Comparison of ENCODE assay signal across 14 cellular contexts in the genomic region with DNA sequence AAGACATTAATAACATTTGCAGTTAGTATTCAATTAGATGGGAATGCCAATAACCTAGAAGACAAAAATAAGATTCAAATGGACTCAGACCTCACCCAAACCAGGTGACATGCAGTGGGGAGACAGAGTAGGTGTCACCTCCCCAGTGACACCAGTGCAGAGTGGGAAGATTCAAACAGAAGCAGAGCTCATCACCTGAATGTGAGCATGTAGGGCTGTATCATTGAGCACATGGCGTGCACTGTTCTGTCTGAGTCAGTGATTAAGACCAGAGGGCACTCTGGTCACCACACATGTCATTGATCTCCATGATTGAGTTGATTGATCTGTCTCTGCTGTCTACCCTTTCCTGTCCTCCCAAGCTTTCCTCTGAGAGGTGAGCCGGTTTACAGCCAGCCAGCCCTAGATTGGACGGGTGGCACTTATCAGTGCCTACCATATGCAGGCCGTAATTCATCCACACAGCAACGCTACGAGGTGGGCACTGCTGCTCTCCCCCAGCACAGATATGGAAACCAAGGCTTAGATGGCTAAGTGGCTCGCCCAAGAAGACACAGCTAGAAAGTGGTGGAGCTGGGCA. TPM values are rescaled to one million over a fixed set of nuclear protein-coding genes. Genes with fewer than 3 reads are reported as not detected.
DNase-seq lines count a peak whose midpoint lies in the region; ATAC-seq, FAIRE-seq and TF ChIP-seq lines count a peak whose summit lies in the region.
"Had no signal": no experiment of that assay in that cellular context is flagged by ENCODE, and none has a peak within 500 bp of the region (broad histone marks: within the 10 kb centered on the region; RNA-seq: fewer than 3 reads in every experiment).

No MANE protein-coding gene starts in this region.

- no peak overlapping the region for H3K27ac ChIP-seq in HepG2 (ENCODE audit: extremely low read length, insufficient read depth, low read length)
- H3K27ac ChIP-seq in right lobe of liver = no peak overlapping the region
- H3K27ac ChIP-seq in WERI-Rb-1 = peak overlapping the region; percentile 95
- peak overlapping the region; percentile 6 for H3K27ac ChIP-seq in endodermal cell (ENCODE audit: low read depth, low read length)
- no peak overlapping the region for H3K27ac ChIP-seq in GM23248
- no peak overlapping the region for H3K27ac ChIP-seq in Peyer's patch

- no peaks in the 10 kb centered on the region for H3K9me2 ChIP-seq in GM23248 (ENCODE audit: insufficient read depth)

- CTCF ChIA-PET in HepG2 (lab: Yijun Ruan, JAX; ENCODE audit: low intra/inter-chr PET ratio, low total read pairs) = no interaction called here

- FAIRE-seq in HepG2 (lab: Jason Lieb, UNC) = no peak
- FAIRE-seq in GM12891 (lab: Jason Lieb, UNC) = no peak

- BruUV-seq in HepG2 (replicated peaks; lab: Mats Ljungman, UMichigan) = no TSS peak

- no peaks in the 10 kb centered on the region for H3K9me3 ChIP-seq in HepG2 (ENCODE audit: low read length)
- H3K9me3 ChIP-seq in right lobe of liver = no peaks in the 10 kb centered on the region
- no peaks in the 10 kb centered on the region for H3K9me3 ChIP-seq in WERI-Rb-1 (ENCODE audit: severe bottlenecking)
- H3K9me3 ChIP-seq in endodermal cell (ENCODE audit: control insufficient read depth, low read length) = no peaks in the 10 kb centered on the region
- no peaks in the 10 kb centered on the region for H3K9me3 ChIP-seq in GM23248 (ENCODE audit: low read depth)
- H3K9me3 ChIP-seq in Peyer's patch = no peaks in the 10 kb centered on the region

- TF ChIP-seq EP300 in HepG2 (IDR thresholded peaks at IDR 0.05; ENCODE audit: low read depth in 2 of 2, low read length in 2 of 2) (no peak), HepG2 (CRISPR knock-in tag; IDR thresholded peaks at IDR 0.05; ENCODE audit: borderline replicate concordance) (no peak)

- TF ChIP-seq CTCF in HepG2 (CRISPR knock-in tag; IDR thresholded peaks at IDR 0.05) (no peak), right lobe of liver (IDR thresholded peaks at IDR 0.05) (no peak), WERI-Rb-1 (IDR thresholded peaks at IDR 0.05; ENCODE audit: low read depth, low read length) (no peak), endodermal cell (conservative IDR thresholded peaks at IDR 0.05) (no peak), type B pancreatic cell (conservative IDR thresholded peaks at IDR 0.05) (no peak), Peyer's patch (IDR thresholded peaks at IDR 0.05) (no peak)

- WGBS in HepG2 (ENCODE audit: low lambda C conversion rate) = 78% methylated on average over 6 of the region's 7 CpGs
- 100% methylated on average over 1 of the region's 7 CpGs for WGBS in right lobe of liver (ENCODE audit: insufficient coverage, low coverage, low lambda C conversion rate, missing lambda C conversion rate)
- 95 to 97% methylated on average over 7 of the region's 7 CpGs for WGBS in endodermal cell (ENCODE audit: insufficient coverage in 1 of 2, insufficient read length in 1 of 2), 2 experiments
- 83 to 93% methylated on average over 7 of the region's 7 CpGs for WGBS in GM23248 (ENCODE audit: low coverage in 1 of 2, low lambda C conversion rate in 2 of 2, missing lambda C conversion rate in 2 of 2), 2 experiments

- H3K27ac Mint-ChIP-seq in endodermal cell (no peak overlapping the region), type B pancreatic cell (peak overlapping the region; percentile 49)
- H3K27ac Mint-ChIP-seq: CD4-positive, alpha-beta T cell had no signal

- H3K9me3 Mint-ChIP-seq in endodermal cell = no peaks in the 10 kb centered on the region
- H3K9me3 Mint-ChIP-seq in type B pancreatic cell = no peaks in the 10 kb centered on the region
- H3K9me3 Mint-ChIP-seq: CD4-positive, alpha-beta T cell had no signal

- H3K9ac ChIP-seq in HepG2 (ENCODE audit: insufficient read depth, low read depth, low read length) = no peak overlapping the region
- H3K9ac ChIP-seq in endodermal cell (ENCODE audit: extremely low read depth, low read length, poor library complexity, severe bottlenecking) = no peak overlapping the region
- H3K9ac ChIP-seq in GM23248 = no peak overlapping the region

- DNase-seq in HepG2 (ENCODE audit: low spot score) (no peak), right lobe of liver (no peak), WERI-Rb-1 (peak; percentile 47), endodermal cell (no peak), type B pancreatic cell (ENCODE audit: extremely low spot score, unreplicated experiment) (no peak), GM23248 (no peak), GM12891 (ENCODE audit: insufficient read length, low spot score) (no peak), Peyer's patch (no peak)
- DNase-seq: ACHN; C1 segment of cervical spinal cord; CD4-positive, alpha-beta T cell; GF-D8; H7 had no signal

- TF ChIP-seq RAD21 in HepG2 (CRISPR knock-in tag; IDR thresholded peaks at IDR 0.05) = no peak

- H3K4me1 ChIP-seq in HepG2 (ENCODE audit: insufficient read depth, low read length) = peaks cover 54% of the 10 kb centered on the region
- H3K4me1 ChIP-seq in right lobe of liver = peaks cover 0 to 18% (median 0%) of the 10 kb centered on the region in 4 donors
- H3K4me1 ChIP-seq in endodermal cell (ENCODE audit: control insufficient read depth, insufficient read depth, low read length) = peaks cover 5% of the 10 kb centered on the region
- H3K4me1 ChIP-seq in GM23248 (ENCODE audit: insufficient read depth) = no peaks in the 10 kb centered on the region
- H3K4me1 ChIP-seq in Peyer's patch = no peaks in the 10 kb centered on the region

- no peak for TF ChIP-seq POLR2A in HepG2 (IDR thresholded peaks at IDR 0.05; ENCODE audit: insufficient read depth in 1 of 2, low read depth in 2 of 2, low read length in 2 of 2)
- TF ChIP-seq POLR2A in right lobe of liver (IDR thresholded peaks at IDR 0.05) = no peak
- TF ChIP-seq POLR2A in GM12891 (IDR thresholded peaks at IDR 0.05; ENCODE audit: low read depth, low read length) = no peak
- no peak for TF ChIP-seq POLR2A in Peyer's patch (IDR thresholded peaks at IDR 0.05)

- H3K27me3 ChIP-seq in HepG2 (ENCODE audit: control insufficient read depth in 1 of 2, insufficient read depth in 2 of 2, low read length in 2 of 2) = peaks cover 0 to 1% of the 10 kb centered on the region in 2 experiments; a peak in 2 of 5 replicates
- H3K27me3 ChIP-seq in right lobe of liver = no peaks in the 10 kb centered on the region
- H3K27me3 ChIP-seq in WERI-Rb-1 (ENCODE audit: insufficient read depth, low read depth, severe bottlenecking) = no peaks in the 10 kb centered on the region
- H3K27me3 ChIP-seq in endodermal cell (ENCODE audit: control insufficient read depth, insufficient read depth, low read length, poor library complexity, severe bottlenecking) = no peaks in the 10 kb centered on the region
- H3K27me3 ChIP-seq in GM23248 (replicated peaks; ENCODE audit: insufficient read depth) = no peaks in the 10 kb centered on the region
- no peaks in the 10 kb centered on the region for H3K27me3 ChIP-seq in Peyer's patch

- no peak overlapping the region for H3K4me3 ChIP-seq in HepG2 (replicated peaks in 1 of 3; ENCODE audit: insufficient read depth in 1 of 3, low read depth in 2 of 3, low read length in 3 of 3)
- no peak overlapping the region for H3K4me3 ChIP-seq in right lobe of liver
- H3K4me3 ChIP-seq in WERI-Rb-1 (ENCODE audit: low read depth, low read length) = no peak overlapping the region
- no peak overlapping the region for H3K4me3 ChIP-seq in endodermal cell (ENCODE audit: low read length)
- no peak overlapping the region for H3K4me3 ChIP-seq in GM23248
- no peak overlapping the region for H3K4me3 ChIP-seq in Peyer's patch

- H3K36me3 ChIP-seq in HepG2 (replicated peaks in 1 of 2; ENCODE audit: control insufficient read depth in 1 of 2, insufficient read depth in 2 of 2, low read length in 2 of 2) = no peaks in the 10 kb centered on the region
- no peaks in the 10 kb centered on the region for H3K36me3 ChIP-seq in right lobe of liver
- peaks cover 39% of the 10 kb centered on the region for H3K36me3 ChIP-seq in WERI-Rb-1
- no peaks in the 10 kb centered on the region for H3K36me3 ChIP-seq in endodermal cell (ENCODE audit: control insufficient read depth, insufficient read depth, low read length)
- H3K36me3 ChIP-seq in GM23248 (ENCODE audit: low read depth) = no peaks in the 10 kb centered on the region
- H3K36me3 ChIP-seq in Peyer's patch = no peaks in the 10 kb centered on the region

- H3K4me1 Mint-ChIP-seq in endodermal cell = peaks cover 34% of the 10 kb centered on the region
- peaks cover 31% of the 10 kb centered on the region for H3K4me1 Mint-ChIP-seq in type B pancreatic cell (ENCODE audit: unreplicated experiment)

- H2AFZ ChIP-seq in HepG2 (ENCODE audit: low read length) (no peak overlapping the region), GM23248 (no peak overlapping the region)

- H3K79me2 ChIP-seq in HepG2 (ENCODE audit: insufficient read depth, low read length) (no peaks in the 10 kb centered on the region), GM23248 (ENCODE audit: insufficient read depth) (no peaks in the 10 kb centered on the region)

- H3F3A ChIP-seq in GM23248 (ENCODE audit: insufficient read depth) = no peaks in the 10 kb centered on the region

- POLR2A ChIA-PET in HepG2 (lab: Yijun Ruan, JAX) = no interaction called here

- in situ Hi-C loops in HepG2 (cut with HindIII; ENCODE audit: extremely low pct_ligation_motif_present, low pct_unique_long_range_greater_than_20kb) = no loop called here
- in situ Hi-C loops in GM23248 (cut with MboI) = no loop called here

- H3K36me3 Mint-ChIP-seq in endodermal cell (ENCODE audit: low read depth) (no peaks in the 10 kb centered on the region), type B pancreatic cell (no peaks in the 10 kb centered on the region)

- no peak overlapping the region for H3K4me2 ChIP-seq in HepG2 (ENCODE audit: low read depth, low read length)
- H3K4me2 ChIP-seq in GM23248 (ENCODE audit: unreplicated experiment) = no peak overlapping the region

- no peaks in the 10 kb centered on the region for H4K20me1 ChIP-seq in HepG2 (ENCODE audit: insufficient read depth, low read length)
- H4K20me1 ChIP-seq in GM23248 (ENCODE audit: insufficient read depth) = no peaks in the 10 kb centered on the region

- intact Hi-C loops in HepG2 (cut with micrococcal nuclease; ENCODE audit: unreplicated experiment) = loop anchor here (5.0 kb wide), 1 partner anchor 47 kb away; no protein-coding TSS in a partner anchor
- intact Hi-C loops in right lobe of liver (cut with DNase I) = no loop called here

- H3K4me3 Mint-ChIP-seq in endodermal cell (no peak overlapping the region), type B pancreatic cell (no peak overlapping the region)
- H3K4me3 Mint-ChIP-seq: CD4-positive, alpha-beta T cell had no signal

- ATAC-seq in HepG2 (no peak), right lobe of liver (no peak)

- H3K27me3 Mint-ChIP-seq in endodermal cell (ENCODE audit: insufficient read depth) (no peaks in the 10 kb centered on the region), type B pancreatic cell (peaks cover 6% of the 10 kb centered on the region)
- H3K27me3 Mint-ChIP-seq: CD4-positive, alpha-beta T cell had no signal

RNA-seq across cellular contexts. Expression of a gene that starts 34.0 kb away (rescaled TPM):
- total RNA-seq in HepG2 (2016; rRNA removed; fragmentation: Illumina TruSeq; extraction: Trizol) = 0.09 TPM in 1 of 2 replicates, not detected in the other
- 0.18 and 0.30 TPM in 2 replicates for total RNA-seq in HepG2 (2016; cell fraction: cytosol; rRNA removed; fragmentation: Illumina TruSeq; extraction: Trizol; ENCODE audit: low read depth)
- total RNA-seq in HepG2 (2016; cell fraction: insoluble cytoplasmic fraction; rRNA removed; fragmentation: Illumina TruSeq; extraction: Trizol) = 0.11 TPM in 1 of 2 replicates, not detected in the other
- 0.07 and 0.15 TPM in 2 replicates for total RNA-seq in HepG2 (2016; cell fraction: membrane; rRNA removed; fragmentation: Illumina TruSeq; extraction: Trizol)
- 0.13 and 0.19 TPM in 2 replicates for total RNA-seq in HepG2 (2016; cell fraction: nucleus; rRNA removed; fragmentation: Illumina TruSeq; extraction: Trizol)
- 0.04 TPM in 1 of 2 replicates, not detected in the other for polyA plus RNA-seq in HepG2 (2011; rRNA removed)
- 0.07 TPM in 1 of 2 replicates, not detected in the other for polyA plus RNA-seq in HepG2 (2011; cell fraction: cytosol; rRNA removed)
- polyA plus RNA-seq in HepG2 (2011; cell fraction: nucleus; rRNA removed) = not detected in 2 replicates
- polyA plus RNA-seq in HepG2 (2012) = 0.07 TPM in 1 of 2 replicates, not detected in the other
- 0.24 and 0.34 TPM in 2 replicates for polyA plus RNA-seq in HepG2 (2016; cell fraction: cytosol; fragmentation: Illumina TruSeq; extraction: Trizol; ENCODE audit: low read depth)
- not detected in 2 replicates for polyA plus RNA-seq in HepG2 (2016; cell fraction: insoluble cytoplasmic fraction; fragmentation: Illumina TruSeq; extraction: Trizol; ENCODE audit: low read depth)
- 0.19 and 0.24 TPM in 2 replicates for polyA plus RNA-seq in HepG2 (2016; cell fraction: membrane; fragmentation: Illumina TruSeq; extraction: Trizol; ENCODE audit: low read depth)
- 0.16 TPM in 1 of 2 replicates, not detected in the other for polyA plus RNA-seq in HepG2 (2016; cell fraction: nucleus; fragmentation: Illumina TruSeq; extraction: Trizol; ENCODE audit: insufficient read depth, low read depth)
- 0.07 and 0.12 TPM in 2 replicates for polyA minus RNA-seq in HepG2 (2011; rRNA and poly(A)+ RNA removed; ENCODE audit: low replicate concordance)
- polyA minus RNA-seq in HepG2 (2011; cell fraction: cytosol; rRNA and poly(A)+ RNA removed) = not detected in 2 replicates
- polyA minus RNA-seq in HepG2 (2011; cell fraction: nucleus; rRNA and poly(A)+ RNA removed) = not detected in 2 replicates
- under 1 TPM in 2 of 6 experiments, not detected in 4; 0.04 to 0.09 TPM for total RNA-seq in right lobe of liver
- total RNA-seq in endodermal cell = 1 to 10 TPM in 1 of 2 donors, under 1 TPM in 1; 0.35 to 1.4 TPM
- polyA plus RNA-seq in endodermal cell (2013, experiment 1 of 2) = 17.1 TPM
- 11.5 TPM for polyA plus RNA-seq in endodermal cell (2013, experiment 2 of 2)
- 1.4 and 4.4 TPM in 2 replicates for total RNA-seq in type B pancreatic cell (ENCODE audit: low replicate concordance)
- total RNA-seq in GM23248 (2014; rRNA removed; shearing (Covaris generic)) = 0.11 TPM in 1 of 2 replicates, not detected in the other
- polyA plus RNA-seq in GM23248 (2016; fragmentation: Nextera tagmentation; extraction: Ambion mirVana) = 0.09 TPM in 1 of 2 replicates, not detected in the other
- 0.09 TPM for polyA plus RNA-seq in GM12891 (2012; ENCODE audit: low read depth, missing spikeins)
- total RNA-seq in Peyer's patch = under 1 TPM in 2 of 4 donors, not detected in 2; 0.28 to 0.40 TPM
- total RNA-seq: HT-29 had no signal

RNA-seq across cellular contexts. Expression of a gene that starts 42.3 kb away (rescaled TPM):
- total RNA-seq in HepG2 (2016; rRNA removed; fragmentation: Illumina TruSeq; extraction: Trizol) = 33.0 and 41.9 TPM in 2 replicates
- total RNA-seq in HepG2 (2016; cell fraction: cytosol; rRNA removed; fragmentation: Illumina TruSeq; extraction: Trizol; ENCODE audit: low read depth) = 9.0 and 9.5 TPM in 2 replicates
- 34.7 and 41.5 TPM in 2 replicates for total RNA-seq in HepG2 (2016; cell fraction: insoluble cytoplasmic fraction; rRNA removed; fragmentation: Illumina TruSeq; extraction: Trizol)
- 11.8 and 12.8 TPM in 2 replicates for total RNA-seq in HepG2 (2016; cell fraction: membrane; rRNA removed; fragmentation: Illumina TruSeq; extraction: Trizol)
- 18.9 and 25.5 TPM in 2 replicates for total RNA-seq in HepG2 (2016; cell fraction: nucleus; rRNA removed; fragmentation: Illumina TruSeq; extraction: Trizol)
- 13.4 and 16.2 TPM in 2 replicates for polyA plus RNA-seq in HepG2 (2011; rRNA removed)
- polyA plus RNA-seq in HepG2 (2011; cell fraction: cytosol; rRNA removed) = 9.4 and 10.6 TPM in 2 replicates
- polyA plus RNA-seq in HepG2 (2011; cell fraction: nucleus; rRNA removed) = 14.6 and 14.9 TPM in 2 replicates
- 16.5 and 22.8 TPM in 2 replicates for polyA plus RNA-seq in HepG2 (2012)
- polyA plus RNA-seq in HepG2 (2016; cell fraction: cytosol; fragmentation: Illumina TruSeq; extraction: Trizol; ENCODE audit: low read depth) = 4.4 and 6.4 TPM in 2 replicates
- 30.1 and 31.8 TPM in 2 replicates for polyA plus RNA-seq in HepG2 (2016; cell fraction: insoluble cytoplasmic fraction; fragmentation: Illumina TruSeq; extraction: Trizol; ENCODE audit: low read depth)
- polyA plus RNA-seq in HepG2 (2016; cell fraction: membrane; fragmentation: Illumina TruSeq; extraction: Trizol; ENCODE audit: low read depth) = 6.8 and 8.1 TPM in 2 replicates
- polyA plus RNA-seq in HepG2 (2016; cell fraction: nucleus; fragmentation: Illumina TruSeq; extraction: Trizol; ENCODE audit: insufficient read depth, low read depth) = 37.3 and 41.0 TPM in 2 replicates
- polyA minus RNA-seq in HepG2 (2011; rRNA and poly(A)+ RNA removed; ENCODE audit: low replicate concordance) = 8.8 and 11.5 TPM in 2 replicates
- polyA minus RNA-seq in HepG2 (2011; cell fraction: cytosol; rRNA and poly(A)+ RNA removed) = 6.3 and 6.9 TPM in 2 replicates
- polyA minus RNA-seq in HepG2 (2011; cell fraction: nucleus; rRNA and poly(A)+ RNA removed) = 8.2 and 15.4 TPM in 2 replicates
- 1 to 10 TPM; 7.1 to 8.9 (median 7.3) TPM for total RNA-seq in right lobe of liver
- 10 to 100 TPM; 33.7 to 52.2 TPM for total RNA-seq in endodermal cell
- polyA plus RNA-seq in endodermal cell (2013, experiment 1 of 2) = 55.9 TPM
- 43.6 TPM for polyA plus RNA-seq in endodermal cell (2013, experiment 2 of 2)
- total RNA-seq in type B pancreatic cell (ENCODE audit: low replicate concordance) = 19.4 and 31.0 TPM in 2 replicates
- total RNA-seq in GM23248 (2014; rRNA removed; shearing (Covaris generic)) = 11.1 and 18.5 TPM in 2 replicates
- 14.7 and 17.0 TPM in 2 replicates for polyA plus RNA-seq in GM23248 (2016; fragmentation: Nextera tagmentation; extraction: Ambion mirVana)
- polyA plus RNA-seq in GM12891 (2012; ENCODE audit: low read depth, missing spikeins) = 13.7 TPM
- total RNA-seq in Peyer's patch = 10 to 100 TPM in 3 of 4 donors, 1 to 10 TPM in 1; 7.4 to 21.6 (median 14.3) TPM

RNA-seq across cellular contexts. Expression of a gene that starts 50.3 kb away (rescaled TPM):
- total RNA-seq in HepG2 (2016; rRNA removed; fragmentation: Illumina TruSeq; extraction: Trizol) (164 and 194 TPM in 2 replicates), right lobe of liver (10 to 100 TPM; 48.0 to 91.1 (median 68.7) TPM), endodermal cell (100 to 1,000 TPM; 234 to 255 TPM), type B pancreatic cell (ENCODE audit: low replicate concordance) (151 and 206 TPM in 2 replicates), Peyer's patch (100 to 1,000 TPM; 139 to 234 (median 184) TPM)
- 40.6 and 48.2 TPM in 2 replicates for total RNA-seq in HepG2 (2016; cell fraction: cytosol; rRNA removed; fragmentation: Illumina TruSeq; extraction: Trizol; ENCODE audit: low read depth)
- total RNA-seq in HepG2 (2016; cell fraction: insoluble cytoplasmic fraction; rRNA removed; fragmentation: Illumina TruSeq; extraction: Trizol) = 167 and 194 TPM in 2 replicates
- total RNA-seq in HepG2 (2016; cell fraction: membrane; rRNA removed; fragmentation: Illumina TruSeq; extraction: Trizol) = 70.7 and 78.1 TPM in 2 replicates
- total RNA-seq in HepG2 (2016; cell fraction: nucleus; rRNA removed; fragmentation: Illumina TruSeq; extraction: Trizol) = 198 and 199 TPM in 2 replicates
- polyA plus RNA-seq in HepG2 (2011; rRNA removed) (140 and 150 TPM in 2 replicates), GM23248 (2016; fragmentation: Nextera tagmentation; extraction: Ambion mirVana) (96.8 and 99.5 TPM in 2 replicates)
- 114 and 115 TPM in 2 replicates for polyA plus RNA-seq in HepG2 (2011; cell fraction: cytosol; rRNA removed)
- polyA plus RNA-seq in HepG2 (2011; cell fraction: nucleus; rRNA removed) = 159 and 219 TPM in 2 replicates
- 92.3 and 112 TPM in 2 replicates for polyA plus RNA-seq in HepG2 (2012)
- 18.1 and 20.9 TPM in 2 replicates for polyA plus RNA-seq in HepG2 (2016; cell fraction: cytosol; fragmentation: Illumina TruSeq; extraction: Trizol; ENCODE audit: low read depth)
- 223 and 226 TPM in 2 replicates for polyA plus RNA-seq in HepG2 (2016; cell fraction: insoluble cytoplasmic fraction; fragmentation: Illumina TruSeq; extraction: Trizol; ENCODE audit: low read depth)
- 45.3 and 50.8 TPM in 2 replicates for polyA plus RNA-seq in HepG2 (2016; cell fraction: membrane; fragmentation: Illumina TruSeq; extraction: Trizol; ENCODE audit: low read depth)
- polyA plus RNA-seq in HepG2 (2016; cell fraction: nucleus; fragmentation: Illumina TruSeq; extraction: Trizol; ENCODE audit: insufficient read depth, low read depth) = 168 and 187 TPM in 2 replicates
- 218 and 342 TPM in 2 replicates for polyA minus RNA-seq in HepG2 (2011; rRNA and poly(A)+ RNA removed; ENCODE audit: low replicate concordance)
- 88.9 and 92.0 TPM in 2 replicates for polyA minus RNA-seq in HepG2 (2011; cell fraction: cytosol; rRNA and poly(A)+ RNA removed)
- polyA minus RNA-seq in HepG2 (2011; cell fraction: nucleus; rRNA and poly(A)+ RNA removed) = 313 and 333 TPM in 2 replicates
- 230 TPM for polyA plus RNA-seq in endodermal cell (2013, experiment 1 of 2)
- 217 TPM for polyA plus RNA-seq in endodermal cell (2013, experiment 2 of 2)
- total RNA-seq in GM23248 (2014; rRNA removed; shearing (Covaris generic)) = 93.1 and 113 TPM in 2 replicates
- 138 TPM for polyA plus RNA-seq in GM12891 (2012; ENCODE audit: low read depth, missing spikeins)

Comparison
In these comparisons a context has a peak if more than half of its experiments do, and no peak if none do; other contexts are left out.
1. H3K27ac ChIP-seq: peak in WERI-Rb-1 (single experiment) and endodermal cell (single experiment); none in HepG2 (single experiment), right lobe of liver (0 of 3), GM23248 (single experiment) and Peyer's patch (0 of 4).